24 cellular contexts compared by ENCODE assay signal in genomic region chr19:34126966-34127365, GRCh38. TPM values are rescaled to one million over a fixed set of nuclear protein-coding genes. Genes with fewer than 3 reads are reported as not detected.
A peak's percentile ranks its signal among the peaks of the same experiment; 100 is the strongest.
DNase-seq lines count a peak whose midpoint lies in the region; ATAC-seq and TF ChIP-seq lines count a peak whose summit lies in the region.
"Had no signal": no experiment of that assay in that cellular context is flagged by ENCODE, and none has a peak within 500 bp of the region (broad histone marks: within the 10 kb centered on the region; RNA-seq: fewer than 3 reads in every experiment).

No MANE protein-coding gene starts in this region.

- 89 to 92% methylated on average over 8 of the region's 8 CpGs for WGBS in ectodermal cell, 2 experiments

- H3K27me3 Mint-ChIP-seq in GM23338 (ENCODE audit: insufficient read depth, low read depth, poor library complexity) (peaks cover 8% of the 10 kb centered on the region), neural progenitor cell (ENCODE audit: insufficient read depth, low read depth) (peaks cover 4% of the 10 kb centered on the region)
- H3K27me3 Mint-ChIP-seq: IgD-negative memory B cell, T-cell had no signal

- no peaks in the 10 kb centered on the region for H3K36me3 Mint-ChIP-seq in GM23338 (ENCODE audit: low read depth)
- H3K36me3 Mint-ChIP-seq in neural progenitor cell = peaks cover 2% of the 10 kb centered on the region
- H3K36me3 Mint-ChIP-seq: CD8-positive, alpha-beta T cell; IgD-negative memory B cell; T-cell had no signal

- no peaks in the 10 kb centered on the region for H3K79me2 ChIP-seq in GM23338 (replicated peaks; ENCODE audit: insufficient read depth)
- no peaks in the 10 kb centered on the region for H3K79me2 ChIP-seq in neural progenitor cell (ENCODE audit: low read depth)

- H3K27ac ChIP-seq in GM23338 (ENCODE audit: low read depth) = no peak overlapping the region
- H3K27ac ChIP-seq in ectodermal cell (ENCODE audit: insufficient read depth, low read depth, low read length, poor library complexity, severe bottlenecking) = peak overlapping the region; percentile 26
- H3K27ac ChIP-seq in neural progenitor cell = no peak overlapping the region
- H3K27ac ChIP-seq: 22Rv1, PC-9 had no signal

- H3K27ac Mint-ChIP-seq in GM23338 = no peak overlapping the region
- peak overlapping the region; percentile 25 for H3K27ac Mint-ChIP-seq in neural progenitor cell
- H3K27ac Mint-ChIP-seq: CD8-positive, alpha-beta T cell; IgD-negative memory B cell; T-cell had no signal

- H3K27me3 ChIP-seq in GM23338 (ENCODE audit: insufficient read depth) (no peaks in the 10 kb centered on the region), ectodermal cell (ENCODE audit: control insufficient read depth, insufficient read depth, low read length, poor library complexity, severe bottlenecking) (no peaks in the 10 kb centered on the region), neural progenitor cell (no peaks in the 10 kb centered on the region)

- H3K4me2 ChIP-seq in GM23338 (no peak overlapping the region), neural progenitor cell (no peak overlapping the region)
- H3K4me2 ChIP-seq: PC-9 had no signal

- H3K9ac ChIP-seq in neural progenitor cell = no peak overlapping the region

- H3F3A ChIP-seq in GM23338 (replicated peaks; ENCODE audit: low read depth) (no peaks in the 10 kb centered on the region), neural progenitor cell (ENCODE audit: low read depth) (no peaks in the 10 kb centered on the region)

- peak overlapping the region; percentile 63 for H2AFZ ChIP-seq in GM23338
- H2AFZ ChIP-seq in neural progenitor cell (replicated peaks) = no peak overlapping the region
- H2AFZ ChIP-seq: PC-9 had no signal

- H3K4me1 ChIP-seq in GM23338 (ENCODE audit: insufficient read depth) = no peaks in the 10 kb centered on the region
- no peaks in the 10 kb centered on the region for H3K4me1 ChIP-seq in ectodermal cell (ENCODE audit: control insufficient read depth, insufficient read depth, low read length)
- peaks cover 4% of the 10 kb centered on the region for H3K4me1 ChIP-seq in neural progenitor cell

- peak; percentile 35; the same call in 2 of the 3 replicates for ATAC-seq in GM23338
- ATAC-seq: CD8-positive, alpha-beta T cell; T-cell had no signal

- H3K4me1 Mint-ChIP-seq in GM23338 = peaks cover 2% of the 10 kb centered on the region; the same call in 1 of the 3 replicates
- H3K4me1 Mint-ChIP-seq in neural progenitor cell = peaks cover 15% of the 10 kb centered on the region
- H3K4me1 Mint-ChIP-seq: T-cell had no signal

- DNase-seq in DMS 273 (lab: John Stamatoyannopoulos, UW; ENCODE audit: unreplicated experiment) (peak; percentile 10), DMS 273 treated with DMSO at 0.1 percent for 48 hours (lab: John Stamatoyannopoulos, UW) (no peak), GM23338 (ENCODE audit: low spot score) (no peak), neural progenitor cell (ENCODE audit: low spot score) (no peak), NCI-H510A (lab: John Stamatoyannopoulos, UW) (no peak), superior temporal gyrus (ENCODE audit: extremely low spot score) (no peak)
- DNase-seq in stimulated activated CD4-positive, alpha-beta T cell treated with anti-CD3 and anti-CD28 coated beads, Interleukin-4, amount 100 ng/mL, for 1 hour = no peak
- DNase-seq: AML-193; C1 segment of cervical spinal cord; Calu3; CD8-positive, alpha-beta T cell; HCEC 1CT; Kasumi-1; NCI-H1694; NCI-H2081 treated with DMSO at 0.1 percent for 48 hours; NCI-H2171 treated with DMSO at 0.1 percent for 48 hours; NCI-H526; PC-9; RPMI8226; SIG-M5; T-cell had no signal

- H3K9me2 ChIP-seq in GM23338 (ENCODE audit: insufficient read depth) = no peaks in the 10 kb centered on the region

- no peak for TF ChIP-seq CTCF in GM23338 (conservative IDR thresholded peaks at IDR 0.05; ENCODE audit: low read depth in 2 of 2)
- no peak for TF ChIP-seq CTCF in neural progenitor cell (IDR thresholded peaks at IDR 0.05)

- H3K4me3 Mint-ChIP-seq in GM23338 = no peak overlapping the region
- H3K4me3 Mint-ChIP-seq in neural progenitor cell = no peak overlapping the region
- H3K4me3 Mint-ChIP-seq: CD8-positive, alpha-beta T cell; IgD-negative memory B cell; T-cell had no signal

- H4K20me1 ChIP-seq in GM23338 (replicated peaks; ENCODE audit: insufficient read depth) (no peaks in the 10 kb centered on the region), neural progenitor cell (ENCODE audit: low read depth) (no peaks in the 10 kb centered on the region)

- H3K9me3 ChIP-seq in ectodermal cell (ENCODE audit: control insufficient read depth, low read length) (no peaks in the 10 kb centered on the region), neural progenitor cell (ENCODE audit: low read depth) (no peaks in the 10 kb centered on the region)

- H3K9me3 Mint-ChIP-seq in GM23338 (peaks cover 3% of the 10 kb centered on the region; the same call in 1 of the 3 replicates), neural progenitor cell (peaks cover 3% of the 10 kb centered on the region)
- H3K9me3 Mint-ChIP-seq: CD8-positive, alpha-beta T cell; T-cell had no signal

- H3K36me3 ChIP-seq in GM23338 (ENCODE audit: insufficient read depth) = no peaks in the 10 kb centered on the region
- no peaks in the 10 kb centered on the region for H3K36me3 ChIP-seq in ectodermal cell (ENCODE audit: control insufficient read depth, insufficient read depth, low read length)
- no peaks in the 10 kb centered on the region for H3K36me3 ChIP-seq in neural progenitor cell

- H3K4me3 ChIP-seq in GM23338 (no peak overlapping the region), ectodermal cell (ENCODE audit: insufficient read depth, low read depth, low read length) (no peak overlapping the region), neural progenitor cell (no peak overlapping the region)
- H3K4me3 ChIP-seq: PC-9 had no signal

TF ChIP-seq in GM23338, 12 proteins besides CTCF, POLR2A, EP300 and RAD21 (continues in another document):
- TF ChIP-seq EZH2 (IDR thresholded peaks at IDR 0.05; ENCODE audit: low read depth, unreplicated experiment) (no peak), EZH2phosphoT487 (IDR thresholded peaks at IDR 0.05; ENCODE audit: unreplicated experiment) (no peak), ZNF331 (CRISPR knock-in tag; IDR thresholded peaks at IDR 0.05; ENCODE audit: low read depth) (no peak), NANOG (IDR thresholded peaks at IDR 0.05; ENCODE audit: borderline replicate concordance) (no peak), JUNB (IDR thresholded peaks at IDR 0.05; ENCODE audit: unreplicated experiment) (no peak), ZNF114 (CRISPR knock-in tag; IDR thresholded peaks at IDR 0.05) (no peak), REST (IDR thresholded peaks at IDR 0.05; ENCODE audit: unreplicated experiment) (no peak)

RNA-seq across cellular contexts. Expression of gene LSM14A, which starts 45.3 kb away (rescaled TPM):
- 148 and 166 TPM in 2 replicates for total RNA-seq in GM23338 (2014; rRNA removed; shearing (Covaris generic))
- polyA plus RNA-seq in GM23338 (2016; fragmentation: Nextera tagmentation; extraction: Ambion mirVana) = 98.8 and 109 TPM in 2 replicates
- 176 TPM for polyA plus RNA-seq in ectodermal cell (2013, experiment 1 of 4)
- polyA plus RNA-seq in ectodermal cell (2013, experiment 2 of 4) = 178 TPM
- polyA plus RNA-seq in ectodermal cell (2013, experiment 3 of 4) = 146 TPM
- polyA plus RNA-seq in ectodermal cell (2013, experiment 4 of 4) = 181 TPM
- total RNA-seq in neural progenitor cell (ENCODE audit: low replicate concordance) = 152 and 157 TPM in 2 replicates
